26 cellular contexts compared by ENCODE assay signal in genomic region chr1:149906561-149906960, GRCh38. TPM values are rescaled to one million over a fixed set of nuclear protein-coding genes. Genes with fewer than 3 reads are reported as not detected.
DNase-seq lines count a peak whose midpoint lies in the region; ATAC-seq, FAIRE-seq and TF ChIP-seq lines count a peak whose summit lies in the region.
"Had no signal": no experiment of that assay in that cellular context is flagged by ENCODE, and none has a peak within 500 bp of the region (broad histone marks: within the 10 kb centered on the region; RNA-seq: fewer than 3 reads in every experiment).

No MANE protein-coding gene starts in this region.

- intact Hi-C loops in K562 (cut with micrococcal nuclease): no loop called here
- intact Hi-C loops in sciatic nerve (cut with DNase I): no loop called here

- CTCF ChIA-PET in K562 (lab: Yijun Ruan, JAX; ENCODE audit: low intra/inter-chr PET ratio): no interaction called here

- no peak; a peak in 1 of 4 replicates for TF ChIP-seq RAD21 in K562 (CRISPR knock-in tag; conservative IDR thresholded peaks at IDR 0.05 in 1 of 2, IDR thresholded peaks at IDR 0.05 in 1 of 2)

- H3K27me3 ChIP-seq in K562 (ENCODE audit: control insufficient read depth in 2 of 2, insufficient read depth in 2 of 2, low read length in 2 of 2): no peaks in the 10 kb centered on the region
- no peaks in the 10 kb centered on the region for H3K27me3 ChIP-seq in upper lobe of left lung

- DNase-seq in activated effector memory CD4-positive, alpha-beta T cell treated with anti-CD3 and anti-CD28 coated beads, Interleukin-2, amount 50 U/mL, for 16 hours: peak; percentile 33
- no peak for DNase-seq in activated effector memory CD4-positive, alpha-beta T cell treated with Interleukin-2 at 50 U/mL for 16 hours
- DNase-seq in HuH-7 (ENCODE audit: low spot score): peak; percentile 35
- DNase-seq in K562 (ENCODE audit: extremely low read depth in 1 of 4, low spot score in 3 of 4): peak; percentile 65 to 79 (median 76)
- DNase-seq in sciatic nerve (ENCODE audit: low spot score): peak; percentile 28
- DNase-seq in upper lobe of left lung: no peak
- DNase-seq in medulla oblongata (ENCODE audit: extremely low spot score): no peak
- no peak for DNase-seq in effector memory CD8-positive, alpha-beta T cell
- DNase-seq: 8988T; ACHN; KBM-7; MV-4-11; NCI-H1105; NCI-H146; NCI-H1930; NCI-H446 treated with DMSO at 0.1 percent for 48 hours; NCI-H526; NCI-H82; NK-92 treated with Interleukin-12 subunit alpha and Interleukin-12 subunit beta, amount 100 ng/mL, for 24 hours; PC-9; Right ventricle myocardium superior; RPMI8226 had no signal

- H3K36me3 ChIP-seq in K562 (ENCODE audit: control insufficient read depth, insufficient read depth, low read length) (no peaks in the 10 kb centered on the region), upper lobe of left lung (no peaks in the 10 kb centered on the region)

- H3K4me1 Mint-ChIP-seq in effector memory CD8-positive, alpha-beta T cell (ENCODE audit: low read depth in 2 of 2): peaks cover 0 to 11% of the 10 kb centered on the region in 2 donors

- H3K4me1 ChIP-seq in K562 (replicated peaks in 1 of 2; ENCODE audit: control insufficient read depth in 2 of 2, insufficient read depth in 2 of 2, low read length in 2 of 2) (peaks cover 5 to 26% of the 10 kb centered on the region in 2 experiments; a peak in 4 of 5 replicates), upper lobe of left lung (no peaks in the 10 kb centered on the region)

- H3K79me2 ChIP-seq in K562 (ENCODE audit: control insufficient read depth, insufficient read depth, low read length): no peaks in the 10 kb centered on the region

- no peak overlapping the region for H3K4me3 Mint-ChIP-seq in effector memory CD8-positive, alpha-beta T cell

- 2% methylated on average over 10 of the region's 10 CpGs for WGBS in K562 (ENCODE audit: insufficient coverage, low coverage, missing lambda C conversion rate)
- WGBS in upper lobe of left lung, 2 donors: 77 to 84% methylated on average over 10 of the region's 10 CpGs

- H3K4me3 ChIP-seq in K562 (peak overlapping the region; percentile 5; the same call in 1 of the 2 replicates), upper lobe of left lung (no peak overlapping the region)
- H3K4me3 ChIP-seq: PC-9 had no signal

- TF ChIP-seq CTCF in K562 (IDR thresholded peaks at IDR 0.05 in 2 of 3, conservative IDR thresholded peaks at IDR 0.05 in 1 of 3; ENCODE audit: insufficient read depth in 2 of 3, low read depth in 1 of 3, low read length in 3 of 3) (no peak), upper lobe of left lung (IDR thresholded peaks at IDR 0.05) (no peak)

- peak overlapping the region; percentile 94 for H2AFZ ChIP-seq in K562 (ENCODE audit: low read depth, low read length)
- H2AFZ ChIP-seq: PC-9 had no signal

- POLR2A ChIA-PET in K562 (lab: Yijun Ruan, JAX): interaction anchor here (0.7 to 8.4 kb wide), 3 partner anchors 10 to 29 kb away, joined by 3 to 71 read pairs (median 6); a partner anchor contains a TSS

- H3K9me3 ChIP-seq in K562 (replicated peaks; ENCODE audit: control insufficient read depth, insufficient read depth, low read depth, low read length): no peaks in the 10 kb centered on the region
- no peaks in the 10 kb centered on the region for H3K9me3 ChIP-seq in upper lobe of left lung

- H3K9ac ChIP-seq in K562 (ENCODE audit: insufficient read depth in 1 of 2, low read depth in 2 of 2, low read length in 2 of 2): peak overlapping the region; percentile 33 to 88; a peak in 3 of 4 replicates

- in situ Hi-C loops in K562 (cut with MboI): no loop called here

- H3K27ac Mint-ChIP-seq in effector memory CD8-positive, alpha-beta T cell: peak overlapping the region in 1 of 2 donors; percentile 35

- peak overlapping the region; percentile 89 for H3K4me2 ChIP-seq in K562 (ENCODE audit: insufficient read depth, low read length)
- H3K4me2 ChIP-seq: PC-9 had no signal

- BruUV-seq in K562 (replicated peaks; lab: Mats Ljungman, UMichigan): no TSS peak

- H3K27ac ChIP-seq in K562 (ENCODE audit: extremely low read depth, low read depth, low read length) (peak overlapping the region; percentile 41; the same call in 1 of the 3 replicates), upper lobe of left lung (no peak overlapping the region)
- H3K27ac ChIP-seq: PC-9 had no signal

- peak; percentile 95 for FAIRE-seq in K562 (lab: Jason Lieb, UNC)
- FAIRE-seq: D721Med, GM19239 had no signal

- H3K9me1 ChIP-seq in K562 (ENCODE audit: control insufficient read depth, insufficient read depth, low read length): no peaks in the 10 kb centered on the region

- peaks cover 5% of the 10 kb centered on the region for H3K36me3 Mint-ChIP-seq in effector memory CD8-positive, alpha-beta T cell (ENCODE audit: insufficient read depth)

- peak; percentile 15; the same call in 1 of the 2 replicates for TF ChIP-seq EP300 in K562 (IDR thresholded peaks at IDR 0.05; ENCODE audit: low read length)
- TF ChIP-seq EP300 in upper lobe of left lung (IDR thresholded peaks at IDR 0.05): no peak

- H4K20me1 ChIP-seq in K562 (replicated peaks; ENCODE audit: control insufficient read depth, insufficient read depth, low read length): no peaks in the 10 kb centered on the region

- TF ChIP-seq POLR2A in K562 (conservative IDR thresholded peaks at IDR 0.05) (no peak), upper lobe of left lung (IDR thresholded peaks at IDR 0.05) (no peak)

- H3K27me3 Mint-ChIP-seq in effector memory CD8-positive, alpha-beta T cell: no peaks in the 10 kb centered on the region

- peak; percentile 82 for ATAC-seq in K562
- ATAC-seq in sciatic nerve: no peak
- ATAC-seq in upper lobe of left lung (ENCODE audit: low FRiP score in 2 of 2): no peak
- no peak for ATAC-seq in effector memory CD8-positive, alpha-beta T cell (replicated peaks)

- H3K9me3 Mint-ChIP-seq in effector memory CD8-positive, alpha-beta T cell: no peaks in the 10 kb centered on the region

RNA-seq across cellular contexts. Expression of gene BOLA1, which starts 7.2 kb away (rescaled TPM):
- total RNA-seq in K562 (2011; cell fraction: chromatin; rRNA removed; ENCODE audit: low replicate concordance): 0.72 and 1.8 TPM in 2 replicates
- 1.3 and 1.7 TPM in 2 replicates for total RNA-seq in K562 (2011; cell fraction: nucleolus; rRNA removed)
- total RNA-seq in K562 (2011; cell fraction: nucleoplasm; rRNA removed): 2.4 and 2.7 TPM in 2 replicates
- 0.18 and 0.53 TPM in 2 replicates for total RNA-seq in K562 (2014; rRNA removed)
- total RNA-seq in K562 (2014; rRNA removed; fragmentation: Illumina TruSeq; extraction: Trizol): 0.58 and 1.4 TPM in 2 replicates
- 0.19 and 0.40 TPM in 2 replicates for total RNA-seq in K562 (2015; rRNA removed; fragmentation: Illumina TruSeq; extraction: Trizol)
- total RNA-seq in K562 (2021): 0.76 and 0.82 TPM in 2 replicates
- 0.28 and 0.42 TPM in 2 replicates for polyA plus RNA-seq in K562 (2011; rRNA removed)
- 0.24 and 0.46 TPM in 2 replicates for polyA plus RNA-seq in K562 (2011; cell fraction: cytosol; rRNA removed)
- 1.7 and 2.6 TPM in 2 replicates for polyA plus RNA-seq in K562 (2011; cell fraction: nucleus; rRNA removed)
- polyA plus RNA-seq in K562 (2012): 0.14 and 0.24 TPM in 2 replicates
- polyA plus RNA-seq in K562 (2014; fragmentation: Illumina TruSeq; extraction: Trizol): 0.18 TPM in 1 of 2 replicates, not detected in the other
- polyA plus RNA-seq in K562 (2014; fragmentation: Nextera tagmentation; extraction: Ambion mirVana): not detected
- polyA plus RNA-seq in K562 (2014; rRNA removed): 0.43 and 1.2 TPM in 2 replicates
- 0.21 TPM in 1 of 2 replicates, not detected in the other for polyA minus RNA-seq in K562 (2011; rRNA and poly(A)+ RNA removed)
- polyA minus RNA-seq in K562 (2011; cell fraction: cytosol; rRNA and poly(A)+ RNA removed): not detected in 2 replicates
- polyA minus RNA-seq in K562 (2011; cell fraction: nucleus; rRNA and poly(A)+ RNA removed): 0.67 and 1.4 TPM in 2 replicates
- 13.7 TPM for total RNA-seq in sciatic nerve
- 10 to 100 TPM; 11.1 to 23.0 (median 14.5) TPM for total RNA-seq in upper lobe of left lung

RNA-seq across cellular contexts. Expression of gene SV2A, which starts 11.1 kb away (rescaled TPM):
- total RNA-seq in K562 (2011; cell fraction: chromatin; rRNA removed; ENCODE audit: low replicate concordance): 0.56 and 0.58 TPM in 2 replicates
- 0.33 and 0.53 TPM in 2 replicates for total RNA-seq in K562 (2011; cell fraction: nucleolus; rRNA removed)
- 0.46 and 0.51 TPM in 2 replicates for total RNA-seq in K562 (2011; cell fraction: nucleoplasm; rRNA removed)
- total RNA-seq in K562 (2014; rRNA removed): 0.08 and 0.09 TPM in 2 replicates
- 0.06 and 0.11 TPM in 2 replicates for total RNA-seq in K562 (2014; rRNA removed; fragmentation: Illumina TruSeq; extraction: Trizol)
- total RNA-seq in K562 (2015; rRNA removed; fragmentation: Illumina TruSeq; extraction: Trizol): 0.04 and 0.07 TPM in 2 replicates
- total RNA-seq in K562 (2021): 0.20 and 0.22 TPM in 2 replicates
- 0.12 and 0.14 TPM in 2 replicates for polyA plus RNA-seq in K562 (2011; rRNA removed)
- polyA plus RNA-seq in K562 (2011; cell fraction: cytosol; rRNA removed): 0.12 and 0.25 TPM in 2 replicates
- polyA plus RNA-seq in K562 (2011; cell fraction: nucleus; rRNA removed): 0.31 TPM in 2 replicates
- 0.18 and 0.30 TPM in 2 replicates for polyA plus RNA-seq in K562 (2012)
- polyA plus RNA-seq in K562 (2014; fragmentation: Illumina TruSeq; extraction: Trizol): 0.10 and 0.30 TPM in 2 replicates
- polyA plus RNA-seq in K562 (2014; fragmentation: Nextera tagmentation; extraction: Ambion mirVana): under 1 TPM in 1 of 2 experiments, not detected in 1; 0.10 TPM
- 0.16 and 0.20 TPM in 2 replicates for polyA plus RNA-seq in K562 (2014; rRNA removed)
- 0.07 and 0.15 TPM in 2 replicates for polyA minus RNA-seq in K562 (2011; rRNA and poly(A)+ RNA removed)
- not detected in 2 replicates for polyA minus RNA-seq in K562 (2011; cell fraction: cytosol; rRNA and poly(A)+ RNA removed)
- 0.11 and 0.13 TPM in 2 replicates for polyA minus RNA-seq in K562 (2011; cell fraction: nucleus; rRNA and poly(A)+ RNA removed)
- 1.7 TPM for total RNA-seq in sciatic nerve
- 1 to 10 TPM in 3 of 6 donors, under 1 TPM in 3; 0.44 to 1.6 (median 0.98) TPM for total RNA-seq in upper lobe of left lung
- total RNA-seq: HT-29, MCF 10A had no signal

RNA-seq across cellular contexts. Expression of gene SF3B4, which starts 21.0 kb away (rescaled TPM):
- total RNA-seq in K562 (2011; cell fraction: chromatin; rRNA removed; ENCODE audit: low replicate concordance): 36.8 and 50.0 TPM in 2 replicates
- total RNA-seq in K562 (2011; cell fraction: nucleolus; rRNA removed): 22.8 and 30.1 TPM in 2 replicates
- total RNA-seq in K562 (2011; cell fraction: nucleoplasm; rRNA removed): 21.9 and 22.2 TPM in 2 replicates
- 11.0 and 13.0 TPM in 2 replicates for total RNA-seq in K562 (2014; rRNA removed)
- 28.2 and 28.4 TPM in 2 replicates for total RNA-seq in K562 (2014; rRNA removed; fragmentation: Illumina TruSeq; extraction: Trizol)
- 30.0 and 31.3 TPM in 2 replicates for total RNA-seq in K562 (2015; rRNA removed; fragmentation: Illumina TruSeq; extraction: Trizol)
- total RNA-seq in K562 (2021): 78.5 and 87.1 TPM in 2 replicates
- 18.1 and 33.3 TPM in 2 replicates for polyA plus RNA-seq in K562 (2011; rRNA removed)
- 20.3 and 35.8 TPM in 2 replicates for polyA plus RNA-seq in K562 (2011; cell fraction: cytosol; rRNA removed)
- polyA plus RNA-seq in K562 (2011; cell fraction: nucleus; rRNA removed): 21.9 and 25.6 TPM in 2 replicates
- polyA plus RNA-seq in K562 (2012): 62.3 and 73.0 TPM in 2 replicates
- 88.0 and 101 TPM in 2 replicates for polyA plus RNA-seq in K562 (2014; fragmentation: Illumina TruSeq; extraction: Trizol)
- 1 to 10 TPM; 3.0 to 8.3 TPM for polyA plus RNA-seq in K562 (2014; fragmentation: Nextera tagmentation; extraction: Ambion mirVana)
- polyA plus RNA-seq in K562 (2014; rRNA removed): 22.8 and 26.1 TPM in 2 replicates
- 25.2 and 30.7 TPM in 2 replicates for polyA minus RNA-seq in K562 (2011; rRNA and poly(A)+ RNA removed)
- 22.9 and 35.8 TPM in 2 replicates for polyA minus RNA-seq in K562 (2011; cell fraction: cytosol; rRNA and poly(A)+ RNA removed)
- 15.2 and 21.9 TPM in 2 replicates for polyA minus RNA-seq in K562 (2011; cell fraction: nucleus; rRNA and poly(A)+ RNA removed)
- 32.7 TPM for total RNA-seq in sciatic nerve
- total RNA-seq in upper lobe of left lung: 10 to 100 TPM in 5 of 6 donors, 1 to 10 TPM in 1; 9.4 to 49.1 (median 15.2) TPM

RNA-seq across cellular contexts. Expression of gene MTMR11, which starts 30.1 kb away (rescaled TPM):
- total RNA-seq in K562 (2011; cell fraction: chromatin; rRNA removed; ENCODE audit: low replicate concordance): 9.3 and 16.8 TPM in 2 replicates
- 6.4 and 6.7 TPM in 2 replicates for total RNA-seq in K562 (2011; cell fraction: nucleolus; rRNA removed)
- 7.7 and 8.3 TPM in 2 replicates for total RNA-seq in K562 (2011; cell fraction: nucleoplasm; rRNA removed)
- total RNA-seq in K562 (2014; rRNA removed): 0.09 and 0.53 TPM in 2 replicates
- total RNA-seq in K562 (2014; rRNA removed; fragmentation: Illumina TruSeq; extraction: Trizol): 0.38 and 0.51 TPM in 2 replicates
- 0.38 and 0.40 TPM in 2 replicates for total RNA-seq in K562 (2015; rRNA removed; fragmentation: Illumina TruSeq; extraction: Trizol)
- total RNA-seq in K562 (2021): 0.56 and 1.3 TPM in 2 replicates
- 1.6 and 1.8 TPM in 2 replicates for polyA plus RNA-seq in K562 (2011; rRNA removed)
- 1.3 and 2.3 TPM in 2 replicates for polyA plus RNA-seq in K562 (2011; cell fraction: cytosol; rRNA removed)
- 12.2 and 13.9 TPM in 2 replicates for polyA plus RNA-seq in K562 (2011; cell fraction: nucleus; rRNA removed)
- polyA plus RNA-seq in K562 (2012): 0.74 and 1.2 TPM in 2 replicates
- 0.73 and 0.76 TPM in 2 replicates for polyA plus RNA-seq in K562 (2014; fragmentation: Illumina TruSeq; extraction: Trizol)
- polyA plus RNA-seq in K562 (2014; fragmentation: Nextera tagmentation; extraction: Ambion mirVana): under 1 TPM; 0.34 to 0.45 TPM
- 0.60 and 1.0 TPM in 2 replicates for polyA plus RNA-seq in K562 (2014; rRNA removed)
- polyA minus RNA-seq in K562 (2011; rRNA and poly(A)+ RNA removed): 0.96 and 1.8 TPM in 2 replicates
- 1.1 TPM in 1 of 2 replicates, not detected in the other for polyA minus RNA-seq in K562 (2011; cell fraction: cytosol; rRNA and poly(A)+ RNA removed)
- polyA minus RNA-seq in K562 (2011; cell fraction: nucleus; rRNA and poly(A)+ RNA removed): 3.4 and 3.6 TPM in 2 replicates
- total RNA-seq in sciatic nerve: 16.4 TPM
- 10 to 100 TPM in 4 of 6 donors, 1 to 10 TPM in 2; 5.9 to 19.9 (median 13.6) TPM for total RNA-seq in upper lobe of left lung

Comparison
In these comparisons a context has a peak if more than half of its experiments do, and no peak if none do; other contexts are left out.
1. DNase-seq: peak in activated effector memory CD4-positive, alpha-beta T cell treated with anti-CD3 and anti-CD28 coated beads, Interleukin-2, amount 50 U/mL, for 16 hours (single experiment), HuH-7 (single experiment), K562 (4 of 4) and sciatic nerve (single experiment); none in activated effector memory CD4-positive, alpha-beta T cell treated with Interleukin-2 at 50 U/mL for 16 hours (single experiment), upper lobe of left lung (0 of 2), medulla oblongata (single experiment) and effector memory CD8-positive, alpha-beta T cell (0 of 3).